33 cellular contexts compared by ENCODE assay signal in genomic region chr10:77220150-77220549, GRCh38.
"Had no signal": no experiment of that assay in that cellular context is flagged by ENCODE, and none has a peak within 500 bp of the region (broad histone marks: within the 10 kb centered on the region; RNA-seq: fewer than 3 reads in every experiment).

No MANE protein-coding gene starts in this region.

- ATAC-seq: activated CD8-positive, alpha-beta T cell treated with anti-CD3 and anti-CD28 coated beads for 36 hours; activated T-cell treated with anti-CD3 and anti-CD28 coated beads, Interleukin-2, amount 50 U/mL, for 72 hours; activated T-helper 17 cell treated with anti-CD3 and anti-CD28 coated beads, Interleukin-2, amount 50 U/mL, for 72 hours had no signal

- DNase-seq: activated B cell treated with CpG ODN at 0.5 μM for 24 hours; activated CD4-positive, alpha-beta T cell treated with anti-CD3 and anti-CD28 coated beads for 48 hours; activated CD4-positive, alpha-beta T cell treated with anti-CD3 and anti-CD28 coated beads, Interleukin-2, amount 50 U/mL, for 4 hours; activated CD4-positive, CD25-positive, alpha-beta regulatory T cell treated with anti-CD3 and anti-CD28 coated beads, Interleukin-2, amount 50 U/mL, for 72 hours; activated CD8-positive, alpha-beta T cell treated with anti-CD3 and anti-CD28 coated beads for 36 hours; activated effector memory CD4-positive, alpha-beta T cell treated with anti-CD3 and anti-CD28 coated beads, Interleukin-2, amount 50 U/mL, for 16 hours; activated naive CD4-positive, alpha-beta T cell; activated naive CD4-positive, alpha-beta T cell treated with anti-CD3 and anti-CD28 coated beads, Interleukin-2, amount 50 U/mL, for 16 hours; activated naive CD8-positive, alpha-beta T cell treated with anti-CD3 and anti-CD28 coated beads for 36 hours; activated T-cell treated with anti-CD3 and anti-CD28 coated beads, Interleukin-2, amount 50 U/mL, for 1 hour; activated T-cell treated with anti-CD3 and anti-CD28 coated beads, Interleukin-2, amount 50 U/mL, for 72 hours; amniotic stem cell; aorta; brain microvascular endothelial cell; Kasumi-1; KG1; MM.1S; NCI-H1092 treated with DMSO at 0.1 percent for 48 hours; NCI-H1417 treated with DMSO at 0.1 percent for 48 hours; NCI-H1694; NCI-H1930; NCI-H2081 treated with DMSO at 0.1 percent for 48 hours; NCI-H345; NCI-H524 treated with DMSO at 0.1 percent for 48 hours; NCI-H748 treated with DMSO at 0.1 percent for 48 hours; OCI-M1; Right ventricle myocardium superior; SW 1271; T-helper 1 cell; T-helper 2 cell; T-helper 9 cell had no signal

- H3K27ac ChIP-seq: brain microvascular endothelial cell, VCaP had no signal

- H3K36me3 ChIP-seq: brain microvascular endothelial cell had no signal

- H3K27me3 ChIP-seq: brain microvascular endothelial cell had no signal
